In genomic region chr16:81499576-81500380, GRCh38 we compare ENCODE assay signal across 17 cellular contexts. TPM values are rescaled to one million over a fixed set of nuclear protein-coding genes. Genes with fewer than 3 reads are reported as not detected.
A peak's percentile ranks its signal among the peaks of the same experiment; 100 is the strongest.
DNase-seq lines count a peak whose midpoint lies in the region; ATAC-seq, FAIRE-seq and TF ChIP-seq lines count a peak whose summit lies in the region.
"Had no signal": no experiment of that assay in that cellular context is flagged by ENCODE, and none has a peak within 500 bp of the region (broad histone marks: within the 10 kb centered on the region; RNA-seq: fewer than 3 reads in every experiment).

No MANE protein-coding gene starts in this region.

- H3K4me2 ChIP-seq in BLaER1 = peak overlapping the region; percentile 91
- no peak overlapping the region; a peak in 1 of 4 replicates for H3K4me2 ChIP-seq in H1 (ENCODE audit: insufficient read depth in 1 of 2, low read depth in 2 of 2, low read length in 2 of 2)
- H3K4me2 ChIP-seq in osteoblast (ENCODE audit: insufficient read depth, low read length) = no peak overlapping the region

- no peak overlapping the region for H2AFZ ChIP-seq in H1 (ENCODE audit: low read length)
- no peak overlapping the region for H2AFZ ChIP-seq in osteoblast (ENCODE audit: low read length)

- peak overlapping the region; percentile 44; the same call in 1 of the 2 replicates for H3K9ac ChIP-seq in BLaER1
- peak overlapping the region; percentile 17 for H3K9ac ChIP-seq in NT2/D1 (ENCODE audit: insufficient read length, low read depth)
- H3K9ac ChIP-seq in H1 (replicated peaks in 1 of 4; ENCODE audit: extremely low read depth in 1 of 4, low read depth in 3 of 4, low read length in 3 of 4) = peak overlapping the region in 1 of 4 experiments; percentile 28; a peak in 1 of 7 replicates

- peak overlapping the region; percentile 60; the same call in 1 of the 2 replicates for H2BK12ac ChIP-seq in H1 (ENCODE audit: low read depth, low read length)

- no peak for FAIRE-seq in H1 (lab: Jason Lieb, UNC)
- FAIRE-seq: TTC549 had no signal

- H3K4me1 ChIP-seq in BLaER1 (peaks cover 98% of the 10 kb centered on the region), NT2/D1 (ENCODE audit: insufficient read depth, insufficient read length) (peaks cover 16% of the 10 kb centered on the region), H1 (replicated peaks in 1 of 4; ENCODE audit: control insufficient read depth in 3 of 4, insufficient read depth in 4 of 4, low read length in 3 of 4) (peaks cover 0 to 17% (median 4%) of the 10 kb centered on the region in 4 experiments; a peak in 5 of 7 replicates), osteoblast (ENCODE audit: insufficient read depth, low read length) (peaks cover 13% of the 10 kb centered on the region)

- H3K23me2 ChIP-seq in H1 (ENCODE audit: low read depth, low read length) = no peaks in the 10 kb centered on the region

- ATAC-seq in GM19452 (IDR thresholded peaks at IDR 0.05; ENCODE audit: unreplicated experiment) = no peak
- ATAC-seq: activated CD8-positive, alpha-beta T cell treated with anti-CD3 and anti-CD28 coated beads, Interleukin-2, amount 10 ng/mL, durations not matched to agents 7 days and 5 days had no signal

- DNase-seq in NT2/D1 (ENCODE audit: low read depth, low spot score) (no peak), H1 (ENCODE audit: low read depth in 1 of 2, low spot score in 2 of 2) (no peak), osteoblast (ENCODE audit: insufficient read length, low spot score, missing footprints) (peak; percentile 50), cerebellum (ENCODE audit: low spot score) (no peak), OCI-M2 (lab: John Stamatoyannopoulos, UW; ENCODE audit: unreplicated experiment) (no peak)
- DNase-seq in activated CD4-positive, CD25-positive, alpha-beta regulatory T cell (lab: John Stamatoyannopoulos, UW) = no peak
- DNase-seq: activated CD8-positive, alpha-beta T cell treated with anti-CD3 and anti-CD28 coated beads, Interleukin-2, amount 10 ng/mL, durations not matched to agents 7 days and 5 days; activated effector memory CD4-positive, alpha-beta T cell treated with anti-CD3 and anti-CD28 coated beads, Interleukin-2, amount 50 U/mL, for 16 hours; AML-193; cortex of kidney; GOT3; hippocampal formation; left cardiac atrium; NCI-H1048 had no signal

- no peak overlapping the region for H3K14ac ChIP-seq in H1 (ENCODE audit: insufficient read length)

- H3K4ac ChIP-seq in H1 (replicated peaks; ENCODE audit: insufficient read length, low read depth, low read length) = peak overlapping the region; percentile 57

- POLR2A ChIA-PET in H1 (lab: Charles Lee; ENCODE audit: partially characterized antibody) = interaction anchor here (0.8 kb wide), 1 partner anchor 42 kb away, joined by 3 read pairs; no protein-coding TSS in a partner anchor

- WGBS in H1 (ENCODE audit: extremely low coverage in 1 of 2, insufficient coverage in 1 of 2, insufficient read length in 1 of 2, insufficient replicate concordance in 2 of 2, low coverage in 1 of 2, low lambda C conversion rate in 2 of 2, missing lambda C conversion rate in 1 of 2), 2 experiments = 81 to 83% methylated on average over 2 to 14 of the region's 20 CpGs

- peak overlapping the region; percentile 87 for H4K8ac ChIP-seq in H1 (ENCODE audit: extremely low read depth, insufficient read depth, low read length)

- peak overlapping the region; percentile 47 for H2BK120ac ChIP-seq in H1 (replicated peaks; ENCODE audit: low read depth, low read length)

- H4K20me1 ChIP-seq in BLaER1 = peaks cover 97% of the 10 kb centered on the region
- peaks cover 5 to 21% of the 10 kb centered on the region in 2 experiments for H4K20me1 ChIP-seq in H1 (replicated peaks in 1 of 2; ENCODE audit: control insufficient read depth in 1 of 2, insufficient read depth in 2 of 2, low read length in 2 of 2)
- H4K20me1 ChIP-seq in osteoblast (ENCODE audit: insufficient read depth, low read length) = peaks cover 34% of the 10 kb centered on the region

- CTCF ChIA-PET in H1 (lab: Charles Lee; ENCODE audit: partially characterized antibody) = interaction anchor here (0.7 to 2.7 kb wide), 7 partner anchors 14 to 238 kb away, joined by 3 to 8 read pairs (median 3); no protein-coding TSS in a partner anchor

- H2BK5ac ChIP-seq in H1 (ENCODE audit: low read depth, low read length) = peak overlapping the region; percentile 76

- H2BK20ac ChIP-seq in H1 (ENCODE audit: low read length) = no peak overlapping the region

- H3K27ac ChIP-seq in BLaER1 (peak overlapping the region; percentile 82), H1 (ENCODE audit: low read depth, low read length) (no peak overlapping the region), osteoblast (ENCODE audit: low read depth, low read length) (peak overlapping the region; percentile 5)

- H3K4me3 ChIP-seq in BLaER1 (peak overlapping the region; percentile 1; the same call in 1 of the 2 replicates), NT2/D1 (ENCODE audit: insufficient read length, low read depth) (no peak overlapping the region), H1 (ENCODE audit: extremely low read depth in 1 of 4, insufficient read depth in 2 of 4, low read depth in 3 of 4, low read length in 4 of 4) (no peak overlapping the region), osteoblast (ENCODE audit: insufficient read depth, low read length) (no peak overlapping the region)

- peak overlapping the region; percentile 91 for H4K91ac ChIP-seq in H1 (replicated peaks; ENCODE audit: insufficient read length, low read length)

- H3K36me3 ChIP-seq in BLaER1 = peaks cover 20% of the 10 kb centered on the region; the same call in 1 of the 2 replicates
- H3K36me3 ChIP-seq in NT2/D1 (ENCODE audit: insufficient read depth, insufficient read length, low read length) = peaks cover 16% of the 10 kb centered on the region
- no peaks in the 10 kb centered on the region for H3K36me3 ChIP-seq in H1 (ENCODE audit: control insufficient read depth in 2 of 4, insufficient read depth in 4 of 4, low read length in 3 of 4)
- H3K36me3 ChIP-seq in osteoblast (ENCODE audit: insufficient read depth, low read length) = peaks cover 2% of the 10 kb centered on the region

- TF ChIP-seq POLR2A in H1 (IDR thresholded peaks at IDR 0.05; ENCODE audit: control extremely low read depth in 1 of 2, low read depth in 2 of 2, low read length in 2 of 2) = no peak

- H2BK15ac ChIP-seq in H1 (ENCODE audit: low read length) = no peak overlapping the region

- no peak for TF ChIP-seq EP300 in H1 (IDR thresholded peaks at IDR 0.05; ENCODE audit: borderline replicate concordance in 1 of 2, low read depth in 2 of 2, low read length in 2 of 2)

- no peaks in the 10 kb centered on the region for H3K9me3 ChIP-seq in BLaER1
- H3K9me3 ChIP-seq in NT2/D1 (ENCODE audit: insufficient read depth, low read length) = no peaks in the 10 kb centered on the region
- no peaks in the 10 kb centered on the region for H3K9me3 ChIP-seq in H1 (ENCODE audit: insufficient read depth in 2 of 2, low read depth in 1 of 2, low read length in 1 of 2)
- H3K9me3 ChIP-seq in osteoblast (ENCODE audit: low read depth, low read length) = no peaks in the 10 kb centered on the region

- peaks cover 39% of the 10 kb centered on the region for H3K79me1 ChIP-seq in H1 (ENCODE audit: low read depth, low read length)

- no peak for TF ChIP-seq RAD21 in H1 (IDR thresholded peaks at IDR 0.05 in 1 of 2, conservative IDR thresholded peaks at IDR 0.05 in 1 of 2; ENCODE audit: low read depth in 2 of 2, low read length in 2 of 2)

- no peak for TF ChIP-seq CTCF in H1 (IDR thresholded peaks at IDR 0.05; ENCODE audit: control extremely low read depth in 1 of 3, insufficient read depth in 1 of 3, low read depth in 1 of 3, low read length in 3 of 3)
- no peak for TF ChIP-seq CTCF in osteoblast (IDR thresholded peaks at IDR 0.05; ENCODE audit: extremely low read depth, low read depth, low read length)

- H4K5ac ChIP-seq in H1 (ENCODE audit: insufficient read length, low read depth, low read length) = peak overlapping the region; percentile 6

- peak overlapping the region; percentile 32 for H3K56ac ChIP-seq in H1 (replicated peaks; ENCODE audit: insufficient read length, low read depth, low read length)

- H3K23ac ChIP-seq in H1 (ENCODE audit: insufficient read length) = no peak overlapping the region

- H3K27me3 ChIP-seq in BLaER1 (no peaks in the 10 kb centered on the region), NT2/D1 (ENCODE audit: insufficient read depth, insufficient read length) (no peaks in the 10 kb centered on the region), H1 (replicated peaks in 1 of 4; ENCODE audit: control insufficient read depth in 3 of 4, extremely low read depth in 1 of 4, insufficient read depth in 3 of 4, low read length in 3 of 4) (no peaks in the 10 kb centered on the region), osteoblast (ENCODE audit: insufficient read depth, low read length) (no peaks in the 10 kb centered on the region)

- no peak overlapping the region for H2AK5ac ChIP-seq in H1 (ENCODE audit: low read depth, low read length)

- peaks cover 7 to 87% of the 10 kb centered on the region in 2 experiments; a peak in 3 of 4 replicates for H3K79me2 ChIP-seq in H1 (ENCODE audit: control insufficient read depth in 1 of 2, insufficient read depth in 2 of 2, low read length in 2 of 2)
- peaks cover 56% of the 10 kb centered on the region for H3K79me2 ChIP-seq in osteoblast (ENCODE audit: insufficient read depth, low read length)

- H3K18ac ChIP-seq in H1 (ENCODE audit: extremely low read depth, low read length) = 0 out of 2 replicates have a peak overlapping the region, but pooled peaks have one; percentile 83

TF ChIP-seq in H1, 55 proteins besides CTCF, POLR2A, EP300 and RAD21 (continues in another document):
- no peak for TF ChIP-seq CHD2 (IDR thresholded peaks at IDR 0.05; ENCODE audit: low read length)
- TF ChIP-seq SIRT6 (IDR thresholded peaks at IDR 0.05; ENCODE audit: low read length) = no peak
- no peak for TF ChIP-seq TAF7 (optimal IDR thresholded peaks at IDR 0.05; ENCODE audit: borderline replicate concordance, low read depth, low read length)
- TF ChIP-seq CTBP2 (IDR thresholded peaks at IDR 0.05; ENCODE audit: borderline replicate concordance, insufficient read depth, insufficient read length, low read length) = no peak
- TF ChIP-seq SAP30 (IDR thresholded peaks at IDR 0.05; ENCODE audit: insufficient read depth, insufficient replicate concordance, low read length) = no peak
- no peak for TF ChIP-seq SRF (IDR thresholded peaks at IDR 0.05; ENCODE audit: low read depth, low read length)
- no peak for TF ChIP-seq GTF2F1 (IDR thresholded peaks at IDR 0.05; ENCODE audit: borderline replicate concordance, low read depth, low read length)

RNA-seq across cellular contexts. Expression of gene CMIP, which starts 55.2 kb away (rescaled TPM):
- 53.2 and 62.0 TPM in 2 replicates for total RNA-seq in H1 (2021; fragmentation: NEBNext Ultra II Directional; extraction: Animal tissue kit (Norgen Biotek cat#: 25700))
- 7.9 and 21.2 TPM in 2 replicates for polyA plus RNA-seq in H1 (2011; rRNA removed)
- polyA plus RNA-seq in H1 (2011; cell fraction: cytosol; rRNA removed) = 7.9 TPM
- 27.3 TPM for polyA plus RNA-seq in H1 (2011; cell fraction: nucleus; rRNA removed)
- 44.6 to 50.3 TPM (median 45.5 TPM) in 4 replicates for polyA plus RNA-seq in H1 (2012, experiment 1 of 2)
- polyA plus RNA-seq in H1 (2012, experiment 2 of 2) = 28.6 TPM
- polyA plus RNA-seq in H1 (2013, experiment 1 of 2) = 36.4 TPM
- 34.4 TPM for polyA plus RNA-seq in H1 (2013, experiment 2 of 2)
- polyA minus RNA-seq in H1 (2011; rRNA and poly(A)+ RNA removed) = 20.8 and 26.6 TPM in 2 replicates
- 35.2 TPM for polyA minus RNA-seq in H1 (2011; cell fraction: cytosol; rRNA and poly(A)+ RNA removed)
- polyA minus RNA-seq in H1 (2011; cell fraction: nucleus; rRNA and poly(A)+ RNA removed) = 37.7 TPM
- total RNA-seq in osteoblast = 6.2 and 8.3 TPM in 2 replicates
- total RNA-seq in cerebellum = 44.4 TPM
